Comparison of ENCODE assay signal across 5 cellular contexts in genomic region chr10:80250399-80250798, GRCh38. TPM values are rescaled to one million over a fixed set of nuclear protein-coding genes. Genes with fewer than 3 reads are reported as not detected.
"Had no signal": no experiment of that assay in that cellular context is flagged by ENCODE, and none has a peak within 500 bp of the region (broad histone marks: within the 10 kb centered on the region; RNA-seq: fewer than 3 reads in every experiment).

No MANE protein-coding gene starts in this region.

RNA-seq across cellular contexts. Expression of gene MAT1A, which starts 39.1 kb away (rescaled TPM):
- total RNA-seq: activated T-helper 17 cell treated with anti-CD3 and anti-CD28 coated beads, Interleukin-2, amount 50 U/mL, for 72 hours; bronchial epithelial cell; cerebellum; dermis blood vessel endothelial cell; left ventricle myocardium inferior had no signal
